13 cellular contexts compared by ENCODE assay signal in the genomic region with DNA sequence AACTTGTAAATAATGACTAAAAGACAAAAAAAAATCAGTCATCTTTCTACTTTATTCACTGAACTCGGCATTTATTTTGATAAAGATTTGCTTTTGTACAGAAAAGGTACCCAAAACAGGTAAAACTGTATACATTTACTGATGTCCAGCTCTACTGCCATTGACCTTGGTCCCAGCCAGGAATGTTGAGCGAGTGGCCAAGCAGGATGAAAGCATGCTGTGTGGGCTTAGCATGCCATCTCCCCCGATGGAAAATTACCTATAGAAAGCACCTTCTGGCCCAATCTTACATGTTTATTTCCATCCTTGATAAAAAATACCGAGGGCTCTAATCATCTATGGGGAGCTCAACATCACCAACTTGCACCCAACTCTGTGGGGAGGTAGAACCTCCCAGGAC. TPM values are rescaled to one million over a fixed set of nuclear protein-coding genes. Genes with fewer than 3 reads are reported as not detected.
DNase-seq lines count a peak whose midpoint lies in the region; ATAC-seq, FAIRE-seq and TF ChIP-seq lines count a peak whose summit lies in the region.
"Had no signal": no experiment of that assay in that cellular context is flagged by ENCODE, and none has a peak within 500 bp of the region (broad histone marks: within the 10 kb centered on the region; RNA-seq: fewer than 3 reads in every experiment).

No MANE protein-coding gene starts in this region.

- H2AFZ ChIP-seq in HepG2 (ENCODE audit: low read length): no peak overlapping the region

- no peaks in the 10 kb centered on the region for H3K27me3 ChIP-seq in HepG2 (ENCODE audit: control insufficient read depth in 1 of 2, insufficient read depth in 2 of 2, low read length in 2 of 2)
- no peaks in the 10 kb centered on the region for H3K27me3 ChIP-seq in right lobe of liver
- no peaks in the 10 kb centered on the region for H3K27me3 ChIP-seq in esophagus muscularis mucosa
- no peaks in the 10 kb centered on the region for H3K27me3 ChIP-seq in ascending aorta

- H3K79me2 ChIP-seq in HepG2 (ENCODE audit: insufficient read depth, low read length): peaks cover 90% of the 10 kb centered on the region

- no peaks in the 10 kb centered on the region for H3K36me3 Mint-ChIP-seq in nephron progenitor cell (ENCODE audit: low read depth)

- peak overlapping the region; percentile 70 for H3K4me3 Mint-ChIP-seq in nephron progenitor cell
- H3K4me3 Mint-ChIP-seq: CD4-positive, alpha-beta T cell had no signal

- TF ChIP-seq RAD21 in HepG2 (CRISPR knock-in tag; IDR thresholded peaks at IDR 0.05): no peak

- peaks cover 52% of the 10 kb centered on the region for H3K4me1 Mint-ChIP-seq in nephron progenitor cell

- CTCF ChIA-PET in HepG2 (lab: Yijun Ruan, JAX; ENCODE audit: low intra/inter-chr PET ratio, low total read pairs): no interaction called here

- DNase-seq in HepG2 (ENCODE audit: low spot score): no peak
- DNase-seq in right lobe of liver: no peak
- no peak for DNase-seq in esophagus muscularis mucosa (ENCODE audit: extremely low spot score)
- DNase-seq in nephron progenitor cell: no peak
- no peak for DNase-seq in kidney tubule cell (ENCODE audit: low spot score)
- no peak for DNase-seq in ascending aorta (ENCODE audit: low spot score in 2 of 2)
- DNase-seq in NCI-H748 (lab: John Stamatoyannopoulos, UW; ENCODE audit: unreplicated experiment): no peak
- DNase-seq: CD4-positive, alpha-beta T cell; NCI-H1092; SIG-M5 had no signal

- no peak overlapping the region for H3K9ac ChIP-seq in HepG2 (ENCODE audit: insufficient read depth, low read depth, low read length)

- no peak overlapping the region for H3K27ac Mint-ChIP-seq in nephron progenitor cell
- H3K27ac Mint-ChIP-seq: CD4-positive, alpha-beta T cell had no signal

- in situ Hi-C loops in HepG2 (cut with HindIII; ENCODE audit: extremely low pct_ligation_motif_present, low pct_unique_long_range_greater_than_20kb): no loop called here

- TF ChIP-seq EP300 in HepG2 (IDR thresholded peaks at IDR 0.05; ENCODE audit: low read depth in 2 of 2, low read length in 2 of 2): no peak
- TF ChIP-seq EP300 in HepG2 (CRISPR knock-in tag; IDR thresholded peaks at IDR 0.05; ENCODE audit: borderline replicate concordance): no peak
- no peak for TF ChIP-seq EP300 in esophagus muscularis mucosa (IDR thresholded peaks at IDR 0.05)

- H3K36me3 ChIP-seq in HepG2 (replicated peaks in 1 of 2; ENCODE audit: control insufficient read depth in 1 of 2, insufficient read depth in 2 of 2, low read length in 2 of 2) (peaks cover 0 to 3% of the 10 kb centered on the region in 2 experiments; a peak in 3 of 5 replicates), right lobe of liver (no peaks in the 10 kb centered on the region), esophagus muscularis mucosa (no peaks in the 10 kb centered on the region), ascending aorta (no peaks in the 10 kb centered on the region)

- H3K9me3 ChIP-seq in HepG2 (ENCODE audit: low read length): no peaks in the 10 kb centered on the region
- H3K9me3 ChIP-seq in right lobe of liver: no peaks in the 10 kb centered on the region
- no peaks in the 10 kb centered on the region for H3K9me3 ChIP-seq in esophagus muscularis mucosa
- no peaks in the 10 kb centered on the region for H3K9me3 ChIP-seq in ascending aorta

- ATAC-seq in HepG2 (peak; percentile 61), right lobe of liver (no peak), GM19463 (IDR thresholded peaks at IDR 0.05; ENCODE audit: unreplicated experiment) (no peak)

- H3K27me3 Mint-ChIP-seq in nephron progenitor cell (ENCODE audit: low read depth, poor library complexity): peaks cover 3% of the 10 kb centered on the region

- TF ChIP-seq CTCF in HepG2 (CRISPR knock-in tag; IDR thresholded peaks at IDR 0.05) (no peak), right lobe of liver (IDR thresholded peaks at IDR 0.05) (no peak), esophagus muscularis mucosa (IDR thresholded peaks at IDR 0.05) (no peak), nephron progenitor cell (IDR thresholded peaks at IDR 0.05) (no peak), ascending aorta (IDR thresholded peaks at IDR 0.05) (no peak)

- POLR2A ChIA-PET in HepG2 (lab: Yijun Ruan, JAX): no interaction called here

- H3K9me3 Mint-ChIP-seq in nephron progenitor cell: no peaks in the 10 kb centered on the region
- H3K9me3 Mint-ChIP-seq: CD4-positive, alpha-beta T cell had no signal

- intact Hi-C loops in HepG2 (cut with micrococcal nuclease; ENCODE audit: unreplicated experiment): no loop called here
- intact Hi-C loops in right lobe of liver (cut with DNase I): no loop called here
- intact Hi-C loops in esophagus muscularis mucosa (cut with DNase I): loop anchor here (5.0 kb wide), 1 partner anchor 141 kb away; no protein-coding TSS in a partner anchor
- intact Hi-C loops in ascending aorta (cut with DNase I): no loop called here

- BruUV-seq in HepG2 (replicated peaks; lab: Mats Ljungman, UMichigan): no TSS peak

- H3K4me2 ChIP-seq in HepG2 (ENCODE audit: low read depth, low read length): no peak overlapping the region

- TF ChIP-seq POLR2A in HepG2 (IDR thresholded peaks at IDR 0.05; ENCODE audit: insufficient read depth in 1 of 2, low read depth in 2 of 2, low read length in 2 of 2) (no peak), right lobe of liver (IDR thresholded peaks at IDR 0.05) (no peak), esophagus muscularis mucosa (IDR thresholded peaks at IDR 0.05; ENCODE audit: low read depth) (no peak)

- H3K4me3 ChIP-seq in HepG2 (replicated peaks in 1 of 3; ENCODE audit: insufficient read depth in 1 of 3, low read depth in 2 of 3, low read length in 3 of 3): no peak overlapping the region
- H3K4me3 ChIP-seq in right lobe of liver: no peak overlapping the region
- peak overlapping the region in 1 of 4 donors; percentile 30 for H3K4me3 ChIP-seq in esophagus muscularis mucosa
- H3K4me3 ChIP-seq in ascending aorta: no peak overlapping the region
- H3K4me3 ChIP-seq: GM12878 had no signal

- H3K4me1 ChIP-seq in HepG2 (ENCODE audit: insufficient read depth, low read length) (peaks cover 55% of the 10 kb centered on the region), right lobe of liver (peaks cover 0 to 11% (median 3%) of the 10 kb centered on the region in 4 donors), esophagus muscularis mucosa (peaks cover 34 to 59% (median 52%) of the 10 kb centered on the region in 4 donors), ascending aorta (peaks cover 3 to 17% of the 10 kb centered on the region in 2 donors)

- H3K27ac ChIP-seq in HepG2 (ENCODE audit: extremely low read length, insufficient read depth, low read length) (no peak overlapping the region), right lobe of liver (no peak overlapping the region), esophagus muscularis mucosa (replicated peaks in 1 of 4) (peak overlapping the region; percentile 70 to 76 (median 70)), ascending aorta (no peak overlapping the region)

- FAIRE-seq in HepG2 (lab: Jason Lieb, UNC): no peak
- FAIRE-seq: GM12878 had no signal

- WGBS in HepG2 (ENCODE audit: low lambda C conversion rate): 76% methylated on average over 4 of the region's 4 CpGs
- 83% methylated on average over 4 of the region's 4 CpGs for WGBS in right lobe of liver (ENCODE audit: insufficient coverage, low coverage, low lambda C conversion rate, missing lambda C conversion rate)
- WGBS in esophagus muscularis mucosa: 57% methylated on average over 4 of the region's 4 CpGs

- peaks cover 60% of the 10 kb centered on the region for H4K20me1 ChIP-seq in HepG2 (ENCODE audit: insufficient read depth, low read length)

TF ChIP-seq in HepG2, 621 proteins besides CTCF, POLR2A, EP300 and RAD21 (continues in another document):
- TF ChIP-seq TRAFD1 (CRISPR knock-in tag; IDR thresholded peaks at IDR 0.05; ENCODE audit: borderline replicate concordance) (no peak), ZMYM3 (CRISPR knock-in tag; IDR thresholded peaks at IDR 0.05) (no peak), ZFP37 (CRISPR knock-in tag; IDR thresholded peaks at IDR 0.05; ENCODE audit: borderline replicate concordance) (no peak)

RNA-seq across cellular contexts. Expression of gene PARD3, which starts 6.8 kb away (rescaled TPM):
- total RNA-seq in HepG2 (2016; rRNA removed; fragmentation: Illumina TruSeq; extraction: Trizol) (60.0 and 67.5 TPM in 2 replicates), right lobe of liver (10 to 100 TPM; 19.1 to 27.8 (median 22.0) TPM), esophagus muscularis mucosa (100 to 1,000 TPM in 3 of 4 donors, 10 to 100 TPM in 1; 98.9 to 122 (median 105) TPM), ascending aorta (37.5 TPM)
- 20.8 and 27.4 TPM in 2 replicates for total RNA-seq in HepG2 (2016; cell fraction: cytosol; rRNA removed; fragmentation: Illumina TruSeq; extraction: Trizol; ENCODE audit: low read depth)
- total RNA-seq in HepG2 (2016; cell fraction: insoluble cytoplasmic fraction; rRNA removed; fragmentation: Illumina TruSeq; extraction: Trizol): 57.8 and 62.9 TPM in 2 replicates
- total RNA-seq in HepG2 (2016; cell fraction: membrane; rRNA removed; fragmentation: Illumina TruSeq; extraction: Trizol): 40.7 and 46.4 TPM in 2 replicates
- total RNA-seq in HepG2 (2016; cell fraction: nucleus; rRNA removed; fragmentation: Illumina TruSeq; extraction: Trizol): 55.2 and 61.4 TPM in 2 replicates
- 37.5 and 40.9 TPM in 2 replicates for polyA plus RNA-seq in HepG2 (2011; rRNA removed)
- polyA plus RNA-seq in HepG2 (2011; cell fraction: cytosol; rRNA removed): 27.2 and 36.6 TPM in 2 replicates
- polyA plus RNA-seq in HepG2 (2011; cell fraction: nucleus; rRNA removed): 20.7 and 21.3 TPM in 2 replicates
- polyA plus RNA-seq in HepG2 (2012): 42.8 and 43.8 TPM in 2 replicates
- 4.9 and 5.9 TPM in 2 replicates for polyA plus RNA-seq in HepG2 (2016; cell fraction: cytosol; fragmentation: Illumina TruSeq; extraction: Trizol; ENCODE audit: low read depth)
- 56.4 and 57.9 TPM in 2 replicates for polyA plus RNA-seq in HepG2 (2016; cell fraction: insoluble cytoplasmic fraction; fragmentation: Illumina TruSeq; extraction: Trizol; ENCODE audit: low read depth)
- 15.4 and 16.9 TPM in 2 replicates for polyA plus RNA-seq in HepG2 (2016; cell fraction: membrane; fragmentation: Illumina TruSeq; extraction: Trizol; ENCODE audit: low read depth)
- 37.3 and 39.6 TPM in 2 replicates for polyA plus RNA-seq in HepG2 (2016; cell fraction: nucleus; fragmentation: Illumina TruSeq; extraction: Trizol; ENCODE audit: insufficient read depth, low read depth)
- 26.7 and 51.8 TPM in 2 replicates for polyA minus RNA-seq in HepG2 (2011; rRNA and poly(A)+ RNA removed; ENCODE audit: low replicate concordance)
- 41.1 and 45.4 TPM in 2 replicates for polyA minus RNA-seq in HepG2 (2011; cell fraction: cytosol; rRNA and poly(A)+ RNA removed)
- 106 and 138 TPM in 2 replicates for polyA minus RNA-seq in HepG2 (2011; cell fraction: nucleus; rRNA and poly(A)+ RNA removed)
- total RNA-seq: OCI-LY7 had no signal

Comparison
In these comparisons a context has a peak if more than half of its experiments do, and no peak if none do; other contexts are left out.
1. H3K27ac ChIP-seq: peak in esophagus muscularis mucosa (4 of 4); none in HepG2 (single experiment), right lobe of liver (0 of 3) and ascending aorta (0 of 2).